Comparison of ENCODE assay signal across 10 cellular contexts in the genomic region with DNA sequence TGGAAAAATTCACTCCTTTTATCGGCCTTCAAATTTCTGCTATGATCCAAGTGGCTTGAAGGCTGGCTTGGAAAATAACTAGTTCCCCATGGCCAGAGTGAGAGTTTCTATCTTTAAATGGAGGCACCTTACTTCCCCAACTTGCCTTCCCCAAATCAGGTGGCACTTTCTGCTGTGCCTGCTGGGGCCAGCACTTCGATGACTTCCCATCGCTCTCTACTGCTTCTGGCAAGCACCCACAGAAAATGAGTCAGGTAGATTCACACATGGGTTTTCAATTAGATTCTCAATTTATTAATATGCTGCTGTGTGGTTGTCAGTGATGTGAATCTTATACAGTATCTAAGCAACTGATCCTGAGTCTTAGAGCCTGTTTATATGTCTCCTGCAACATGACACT.
"Had no signal": no experiment of that assay in that cellular context is flagged by ENCODE, and none has a peak within 500 bp of the region (broad histone marks: within the 10 kb centered on the region; RNA-seq: fewer than 3 reads in every experiment).

No MANE protein-coding gene starts in this region.

- ATAC-seq: HCT116, K562 had no signal

- H3K36me3 ChIP-seq: HAP-1 had no signal

- H3K4me1 ChIP-seq: HAP-1 had no signal

- H3K9me3 ChIP-seq: HAP-1 had no signal

- H3K27ac ChIP-seq: GM23248, HL-60 had no signal

- H3K4me3 ChIP-seq: GM23248, HAP-1, K562 had no signal

- DNase-seq: GM23248, GOT3, H7, HFFc6, IMR-90, KG1 had no signal
